ENCODE assay signal across 28 cellular contexts in genomic region chr15:93348711-93349110, GRCh38.
"Had no signal": no experiment of that assay in that cellular context is flagged by ENCODE, and none has a peak within 500 bp of the region (broad histone marks: within the 10 kb centered on the region; RNA-seq: fewer than 3 reads in every experiment).

No MANE protein-coding gene starts in this region.

- H3K4me3 ChIP-seq: dorsolateral prefrontal cortex, esophagus squamous epithelium, heart right ventricle, left lung, mucosa of descending colon, pancreas, prostate gland, right atrium auricular region, skin epidermis, spleen, thoracic aorta, transverse colon, upper lobe of right lung, uterus had no signal

- H3K9me3 ChIP-seq: esophagus squamous epithelium, left lung, mucosa of descending colon, neutrophil, pancreas, prostate gland, right atrium auricular region, thoracic aorta, transverse colon, upper lobe of right lung, uterus had no signal

- H3K4me3 Mint-ChIP-seq: mesothelial cell of epicardium; natural killer cell treated with Interleukin-12 subunit alpha and Interleukin-12 subunit beta and Interleukin-15 and Interleukin-18, amount 100 ng/mL, for 72 hours; stimulated activated memory B cell treated with anti-CD40 and anti-IgM and Interleukin-4, amounts not matched to agents 10 μg/mL and 1 μg/mL and 100 μg/mL, for 72 hours; stimulated activated naive CD8-positive, alpha-beta T cell treated with anti-CD3 and anti-CD28 coated beads, Interleukin-15, Interleukin-2, amounts not matched to agents 100 ng/mL and 50 ng/mL, for 24 hours had no signal

- H3K9me3 Mint-ChIP-seq: natural killer cell treated with Interleukin-12 subunit alpha and Interleukin-12 subunit beta and Interleukin-15 and Interleukin-18, amount 100 ng/mL, for 72 hours; stimulated activated memory B cell treated with anti-CD40 and anti-IgM and Interleukin-4, amounts not matched to agents 10 μg/mL and 1 μg/mL and 100 μg/mL, for 72 hours; stimulated activated naive CD8-positive, alpha-beta T cell treated with anti-CD3 and anti-CD28 coated beads, Interleukin-15, Interleukin-2, amounts not matched to agents 100 ng/mL and 50 ng/mL, for 24 hours had no signal

- H3K27me3 Mint-ChIP-seq: stimulated activated memory B cell treated with anti-CD40 and anti-IgM and Interleukin-4, amounts not matched to agents 10 μg/mL and 1 μg/mL and 100 μg/mL, for 72 hours had no signal

- DNase-seq: dorsolateral prefrontal cortex; effector memory CD4-positive, alpha-beta T cell; erythroblast; esophagus squamous epithelium; foreskin melanocyte; glutamatergic neuron; heart right ventricle; hippocampal formation; left cardiac atrium; left lung; mesenchymal stem cell; mucosa of descending colon; naive B cell; pancreas; spleen; stimulated activated CD4-positive, alpha-beta T cell treated with anti-CD3 and anti-CD28 coated beads, Interleukin-4, amount 100 ng/mL, for 4 hours; transverse colon; upper lobe of right lung; uterus had no signal

- H3K27ac ChIP-seq: dorsolateral prefrontal cortex, esophagus squamous epithelium, heart right ventricle, left lung, neutrophil, pancreas, prostate gland, right atrium auricular region, skin epidermis, spleen, thoracic aorta, transverse colon, upper lobe of right lung, uterus had no signal

- H3K27me3 ChIP-seq: esophagus squamous epithelium, pancreas, right atrium auricular region, transverse colon, uterus had no signal

- H3K4me1 ChIP-seq: esophagus squamous epithelium, heart right ventricle, left lung, pancreas, prostate gland, right atrium auricular region, spleen, transverse colon, upper lobe of right lung, uterus had no signal

- H3K36me3 ChIP-seq: esophagus squamous epithelium, heart right ventricle, left lung, neutrophil, pancreas, prostate gland, right atrium auricular region, spleen, thoracic aorta, transverse colon, upper lobe of right lung, uterus had no signal

- H3K27ac Mint-ChIP-seq: mesothelial cell of epicardium; naive B cell; natural killer cell treated with Interleukin-12 subunit alpha and Interleukin-12 subunit beta and Interleukin-15 and Interleukin-18, amount 100 ng/mL, for 72 hours; stimulated activated memory B cell treated with anti-CD40 and anti-IgM and Interleukin-4, amounts not matched to agents 10 μg/mL and 1 μg/mL and 100 μg/mL, for 72 hours; stimulated activated naive CD8-positive, alpha-beta T cell treated with anti-CD3 and anti-CD28 coated beads, Interleukin-15, Interleukin-2, amounts not matched to agents 100 ng/mL and 50 ng/mL, for 24 hours had no signal

- H3K4me1 Mint-ChIP-seq: naive B cell; stimulated activated memory B cell treated with anti-CD40 and anti-IgM and Interleukin-4, amounts not matched to agents 10 μg/mL and 1 μg/mL and 100 μg/mL, for 72 hours had no signal

- ATAC-seq: heart right ventricle; left cardiac atrium; left lung; mucosa of descending colon; natural killer cell treated with Interleukin-12 subunit alpha and Interleukin-12 subunit beta and Interleukin-15 and Interleukin-18, amount 100 ng/mL, for 72 hours; pancreas; stimulated activated memory B cell treated with anti-CD40 and anti-IgM and Interleukin-4, amounts not matched to agents 10 μg/mL and 1 μg/mL and 100 μg/mL, for 72 hours; upper lobe of right lung had no signal

- H3K36me3 Mint-ChIP-seq: mesothelial cell of epicardium; naive B cell; natural killer cell treated with Interleukin-12 subunit alpha and Interleukin-12 subunit beta and Interleukin-15 and Interleukin-18, amount 100 ng/mL, for 72 hours; stimulated activated memory B cell treated with anti-CD40 and anti-IgM and Interleukin-4, amounts not matched to agents 10 μg/mL and 1 μg/mL and 100 μg/mL, for 72 hours had no signal
